In the genomic region with DNA sequence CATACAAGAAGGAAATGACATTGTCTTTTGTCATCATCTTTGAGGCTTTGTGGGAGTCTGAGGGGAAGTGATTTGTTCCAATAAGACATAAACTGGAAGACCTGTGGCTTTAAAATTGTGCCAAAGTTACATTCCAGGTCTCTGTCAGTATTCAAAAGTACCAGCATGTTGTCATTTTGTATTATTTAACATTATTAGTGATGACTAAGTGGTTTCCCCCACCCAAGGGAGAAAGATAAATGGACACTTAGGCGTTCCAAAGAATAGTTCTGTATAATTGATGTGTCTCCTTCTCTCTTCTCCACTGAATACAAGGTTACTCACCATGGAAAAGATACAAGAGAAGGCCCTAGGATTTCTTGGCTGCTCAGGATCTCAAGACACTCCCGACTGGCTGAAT, we compare ENCODE assay signal across 1 cellular context.
TF ChIP-seq lines count a peak whose summit lies in the region.

No MANE protein-coding gene starts in this region.

TF ChIP-seq in K562, 482 proteins besides CTCF, POLR2A, EP300 and RAD21:
- TF ChIP-seq, protein P1, sequence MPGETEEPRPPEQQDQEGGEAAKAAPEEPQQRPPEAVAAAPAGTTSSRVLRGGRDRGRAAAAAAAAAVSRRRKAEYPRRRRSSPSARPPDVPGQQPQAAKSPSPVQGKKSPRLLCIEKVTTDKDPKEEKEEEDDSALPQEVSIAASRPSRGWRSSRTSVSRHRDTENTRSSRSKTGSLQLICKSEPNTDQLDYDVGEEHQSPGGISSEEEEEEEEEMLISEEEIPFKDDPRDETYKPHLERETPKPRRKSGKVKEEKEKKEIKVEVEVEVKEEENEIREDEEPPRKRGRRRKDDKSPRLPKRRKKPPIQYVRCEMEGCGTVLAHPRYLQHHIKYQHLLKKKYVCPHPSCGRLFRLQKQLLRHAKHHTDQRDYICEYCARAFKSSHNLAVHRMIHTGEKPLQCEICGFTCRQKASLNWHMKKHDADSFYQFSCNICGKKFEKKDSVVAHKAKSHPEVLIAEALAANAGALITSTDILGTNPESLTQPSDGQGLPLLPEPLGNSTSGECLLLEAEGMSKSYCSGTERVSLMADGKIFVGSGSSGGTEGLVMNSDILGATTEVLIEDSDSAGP (CRISPR knock-in tag; IDR thresholded peaks at IDR 0.05), result no peak
- TF ChIP-seq ZNF431 (CRISPR knock-in tag; IDR thresholded peaks at IDR 0.05) (no peak), EZH2 (IDR thresholded peaks at IDR 0.05; ENCODE audit: borderline replicate concordance, low read depth, low read length) (no peak), RB1 (IDR thresholded peaks at IDR 0.05; ENCODE audit: low read depth) (no peak), ZNF316 (IDR thresholded peaks at IDR 0.05) (0 out of 2 replicates have a peak, but pooled peaks have one; percentile 2)
- TF ChIP-seq, protein P2, sequence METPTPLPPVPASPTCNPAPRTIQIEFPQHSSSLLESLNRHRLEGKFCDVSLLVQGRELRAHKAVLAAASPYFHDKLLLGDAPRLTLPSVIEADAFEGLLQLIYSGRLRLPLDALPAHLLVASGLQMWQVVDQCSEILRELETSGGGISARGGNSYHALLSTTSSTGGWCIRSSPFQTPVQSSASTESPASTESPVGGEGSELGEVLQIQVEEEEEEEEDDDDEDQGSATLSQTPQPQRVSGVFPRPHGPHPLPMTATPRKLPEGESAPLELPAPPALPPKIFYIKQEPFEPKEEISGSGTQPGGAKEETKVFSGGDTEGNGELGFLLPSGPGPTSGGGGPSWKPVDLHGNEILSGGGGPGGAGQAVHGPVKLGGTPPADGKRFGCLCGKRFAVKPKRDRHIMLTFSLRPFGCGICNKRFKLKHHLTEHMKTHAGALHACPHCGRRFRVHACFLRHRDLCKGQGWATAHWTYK (CRISPR knock-in tag; IDR thresholded peaks at IDR 0.05), result no peak
